Comparison of ENCODE assay signal across 12 cellular contexts in genomic region chr7:134892963-134893362, GRCh38.
A peak's percentile ranks its signal among the peaks of the same experiment; 100 is the strongest.
DNase-seq lines count a peak whose midpoint lies in the region; ATAC-seq and TF ChIP-seq lines count a peak whose summit lies in the region.
"Had no signal": no experiment of that assay in that cellular context is flagged by ENCODE, and none has a peak within 500 bp of the region (broad histone marks: within the 10 kb centered on the region; RNA-seq: fewer than 3 reads in every experiment).

No MANE protein-coding gene starts in this region.

- TF ChIP-seq CTCF in AG10803 (conservative IDR thresholded peaks at IDR 0.05; ENCODE audit: low read length): no peak
- TF ChIP-seq CTCF in fibroblast of mammary gland (conservative IDR thresholded peaks at IDR 0.05; ENCODE audit: control insufficient read depth, insufficient read depth, low read depth, low read length): no peak
- no peak for TF ChIP-seq CTCF in ovary (IDR thresholded peaks at IDR 0.05)

- H3K9me3 ChIP-seq in SJCRH30 (replicated peaks): peaks cover 5% of the 10 kb centered on the region; the same call in 1 of the 2 replicates
- no peaks in the 10 kb centered on the region for H3K9me3 ChIP-seq in ovary

- TF ChIP-seq EP300 in ovary (IDR thresholded peaks at IDR 0.05): no peak

- intact Hi-C loops in ovary (cut with DNase I): no loop called here

- no peak for TF ChIP-seq POLR2A in ovary (IDR thresholded peaks at IDR 0.05)

- peaks cover 19% of the 10 kb centered on the region for H3K4me1 ChIP-seq in SJCRH30
- H3K4me1 ChIP-seq in ovary (ENCODE audit: insufficient read depth): peaks cover 20% of the 10 kb centered on the region

- H3K4me3 ChIP-seq in AG10803 (ENCODE audit: low read length) (peak overlapping the region; percentile 65), SJCRH30 (peak overlapping the region; percentile 78), fibroblast of mammary gland (ENCODE audit: control insufficient read depth, low read depth, low read length) (peak overlapping the region; percentile 85), ovary (peak overlapping the region; percentile 50)

- H3K36me3 ChIP-seq in SJCRH30: peaks cover 22% of the 10 kb centered on the region
- no peaks in the 10 kb centered on the region for H3K36me3 ChIP-seq in ovary

- WGBS in ovary, 3 donors: 39 to 54% (median 53%) methylated on average over 3 of the region's 3 CpGs

- no peak for ATAC-seq in GM21717 (IDR thresholded peaks at IDR 0.05; ENCODE audit: unreplicated experiment)
- ATAC-seq: left colon had no signal

- DNase-seq in AG10803 (ENCODE audit: low read depth) (no peak), SJCRH30 (peak in 1 of 2 experiments; percentile 20), fibroblast of mammary gland (ENCODE audit: low read depth) (peak; percentile 45), ovary (no peak), NOMO-1 treated with DMSO at 0.1 percent for 48 hours (lab: John Stamatoyannopoulos, UW; ENCODE audit: unreplicated experiment) (no peak), RKO (ENCODE audit: low spot score) (no peak), NCI-H1694 (lab: John Stamatoyannopoulos, UW) (no peak)
- DNase-seq: CD4-positive, CD25-positive, alpha-beta regulatory T cell; cortex of kidney; left colon; stimulated activated CD4-positive, alpha-beta T cell treated with anti-CD3 and anti-CD28 coated beads, Interleukin-4, amount 100 ng/mL, for 4 hours had no signal

- H3K27me3 ChIP-seq in SJCRH30 (no peaks in the 10 kb centered on the region), ovary (no peaks in the 10 kb centered on the region)

- H3K27ac ChIP-seq in SJCRH30: peak overlapping the region; percentile 85
- H3K27ac ChIP-seq in ovary: peak overlapping the region; percentile 41 to 52
